18 cellular contexts compared by ENCODE assay signal in genomic region chr16:29686740-29687327, GRCh38. TPM values are rescaled to one million over a fixed set of nuclear protein-coding genes. Genes with fewer than 3 reads are reported as not detected.
A peak's percentile ranks its signal among the peaks of the same experiment; 100 is the strongest.
DNase-seq lines count a peak whose midpoint lies in the region; ATAC-seq lines count a peak whose summit lies in the region.
"Had no signal": no experiment of that assay in that cellular context is flagged by ENCODE, and none has a peak within 500 bp of the region (broad histone marks: within the 10 kb centered on the region; RNA-seq: fewer than 3 reads in every experiment).

No MANE protein-coding gene starts in this region.

- POLR2A ChIA-PET in activated CD4-positive, alpha-beta T cell treated with anti-CD3 and anti-CD28 coated beads, Interleukin-2, amount 10 ng/mL, durations not matched to agents 7 days and 5 days (lab: Charles Lee), result interaction anchor here (0.7 kb wide), 1 partner anchor 118 kb away, joined by 3 read pairs; no protein-coding TSS in a partner anchor
- POLR2A ChIA-PET in CD8-positive, alpha-beta memory T cell (lab: Charles Lee), result no interaction called here

- H3K4me1 Mint-ChIP-seq in activated CD4-positive, alpha-beta T cell treated with anti-CD3 and anti-CD28 coated beads, Interleukin-2, amount 10 ng/mL, durations not matched to agents 7 days and 5 days, result peaks cover 23% of the 10 kb centered on the region
- H3K4me1 Mint-ChIP-seq in activated naive CD8-positive, alpha-beta T cell treated with anti-CD3 and anti-CD28 coated beads for 36 hours, result peaks cover 19% of the 10 kb centered on the region
- peaks cover 4 to 10% (median 8%) of the 10 kb centered on the region in 3 donors for H3K4me1 Mint-ChIP-seq in CD8-positive, alpha-beta memory T cell

- H3K27me3 Mint-ChIP-seq in activated CD4-positive, alpha-beta T cell treated with anti-CD3 and anti-CD28 coated beads, Interleukin-2, amount 10 ng/mL, durations not matched to agents 7 days and 5 days, result no peaks in the 10 kb centered on the region
- no peaks in the 10 kb centered on the region for H3K27me3 Mint-ChIP-seq in activated naive CD8-positive, alpha-beta T cell treated with anti-CD3 and anti-CD28 coated beads for 36 hours
- H3K27me3 Mint-ChIP-seq in CD8-positive, alpha-beta memory T cell, result peaks cover 0 to 3% of the 10 kb centered on the region in 2 donors

- ATAC-seq in HG03342 (IDR thresholded peaks at IDR 0.05; ENCODE audit: unreplicated experiment), result no peak
- ATAC-seq: A549 had no signal

- no peaks in the 10 kb centered on the region for H3K36me3 Mint-ChIP-seq in activated CD4-positive, alpha-beta T cell treated with anti-CD3 and anti-CD28 coated beads, Interleukin-2, amount 10 ng/mL, durations not matched to agents 7 days and 5 days (ENCODE audit: low read depth)
- H3K36me3 Mint-ChIP-seq in activated naive CD8-positive, alpha-beta T cell treated with anti-CD3 and anti-CD28 coated beads for 36 hours, result no peaks in the 10 kb centered on the region
- H3K36me3 Mint-ChIP-seq in CD8-positive, alpha-beta memory T cell, result no peaks in the 10 kb centered on the region

- no peaks in the 10 kb centered on the region for H3K9me3 Mint-ChIP-seq in activated CD4-positive, alpha-beta T cell treated with anti-CD3 and anti-CD28 coated beads, Interleukin-2, amount 10 ng/mL, durations not matched to agents 7 days and 5 days
- no peaks in the 10 kb centered on the region for H3K9me3 Mint-ChIP-seq in activated naive CD8-positive, alpha-beta T cell treated with anti-CD3 and anti-CD28 coated beads for 36 hours
- no peaks in the 10 kb centered on the region for H3K9me3 Mint-ChIP-seq in CD8-positive, alpha-beta memory T cell

- peak overlapping the region; percentile 47 for H3K27ac Mint-ChIP-seq in activated CD4-positive, alpha-beta T cell treated with anti-CD3 and anti-CD28 coated beads, Interleukin-2, amount 10 ng/mL, durations not matched to agents 7 days and 5 days
- no peak overlapping the region for H3K27ac Mint-ChIP-seq in activated naive CD8-positive, alpha-beta T cell treated with anti-CD3 and anti-CD28 coated beads for 36 hours
- no peak overlapping the region for H3K27ac Mint-ChIP-seq in CD8-positive, alpha-beta memory T cell

- no peaks in the 10 kb centered on the region for H3K27me3 ChIP-seq in CD8-positive, alpha-beta memory T cell (ENCODE audit: insufficient read depth, low read length, poor library complexity, severe bottlenecking)

- no peak overlapping the region for H3K4me3 ChIP-seq in CD8-positive, alpha-beta memory T cell (ENCODE audit: low read length)
- H3K4me3 ChIP-seq: A549 had no signal

- DNase-seq in activated CD4-positive, alpha-beta T cell treated with anti-CD3 and anti-CD28 coated beads, Interleukin-2, amount 10 ng/mL, durations not matched to agents 7 days and 5 days, result no peak
- no peak for DNase-seq in activated CD4-positive, alpha-beta T cell treated with anti-CD3 and anti-CD28 coated beads, Interleukin-2, amount 50 U/mL, for 1 hour
- DNase-seq in MV-4-11 (lab: John Stamatoyannopoulos, UW) (peak; percentile 55), putamen (ENCODE audit: low spot score) (peak; percentile 58), NCI-H82 treated with DMSO at 0.1 percent for 48 hours (lab: John Stamatoyannopoulos, UW; ENCODE audit: unreplicated experiment) (no peak)
- DNase-seq in activated naive CD8-positive, alpha-beta T cell treated with anti-CD3 and anti-CD28 coated beads for 36 hours, result no peak
- DNase-seq in CD8-positive, alpha-beta memory T cell, result no peak
- DNase-seq: activated T-cell treated with anti-CD3 and anti-CD28 coated beads for 4 hours, Calu3, mammary epithelial cell, NCI-H774, SIG-M5, small intestine, WERI-Rb-1 had no signal

- peaks cover 12% of the 10 kb centered on the region for H3K4me1 ChIP-seq in CD8-positive, alpha-beta memory T cell (ENCODE audit: insufficient read depth, low read length)

- H3K27ac ChIP-seq in CD8-positive, alpha-beta memory T cell (ENCODE audit: low read depth, low read length), result no peak overlapping the region
- H3K27ac ChIP-seq: A549, WERI-Rb-1 had no signal

- H3K36me3 ChIP-seq in CD8-positive, alpha-beta memory T cell (ENCODE audit: insufficient read depth, low read length), result no peaks in the 10 kb centered on the region

- no peak overlapping the region for H3K4me3 Mint-ChIP-seq in activated CD4-positive, alpha-beta T cell treated with anti-CD3 and anti-CD28 coated beads, Interleukin-2, amount 10 ng/mL, durations not matched to agents 7 days and 5 days
- peak overlapping the region; percentile 16 for H3K4me3 Mint-ChIP-seq in activated naive CD8-positive, alpha-beta T cell treated with anti-CD3 and anti-CD28 coated beads for 36 hours
- peak overlapping the region in 1 of 7 donors; percentile 39 for H3K4me3 Mint-ChIP-seq in CD8-positive, alpha-beta memory T cell

- CTCF ChIA-PET in activated CD4-positive, alpha-beta T cell treated with anti-CD3 and anti-CD28 coated beads, Interleukin-2, amount 10 ng/mL, durations not matched to agents 7 days and 5 days (lab: Charles Lee), result interaction anchor here (0.7 to 2.1 kb wide), 6 partner anchors 12 to 346 kb away, joined by 3 to 4 read pairs (median 4); no protein-coding TSS in a partner anchor
- CTCF ChIA-PET in CD8-positive, alpha-beta memory T cell (lab: Charles Lee), result interaction anchor here (2.2 kb wide), 1 partner anchor 162 kb away, joined by 8 read pairs; no protein-coding TSS in a partner anchor

- H3K9me3 ChIP-seq in CD8-positive, alpha-beta memory T cell (ENCODE audit: low read length), result no peaks in the 10 kb centered on the region
- H3K9me3 ChIP-seq: A549 had no signal

RNA-seq across cellular contexts. Expression of gene QPRT, which starts 7.9 kb away (rescaled TPM):
- 1 to 10 TPM; 3.9 to 4.8 TPM for total RNA-seq in activated CD4-positive, alpha-beta T cell treated with anti-CD3 and anti-CD28 coated beads, Interleukin-2, amount 10 ng/mL, durations not matched to agents 7 days and 5 days
- total RNA-seq in activated naive CD8-positive, alpha-beta T cell treated with anti-CD3 and anti-CD28 coated beads for 36 hours, result 1 to 10 TPM; 5.4 to 5.5 TPM
- total RNA-seq in CD8-positive, alpha-beta memory T cell, result 1 to 10 TPM; 3.0 to 3.5 TPM
- 0.74 TPM for polyA plus RNA-seq in CD8-positive, alpha-beta memory T cell

RNA-seq across cellular contexts. Expression of gene SPN, which starts 23.8 kb away (rescaled TPM):
- total RNA-seq in activated CD4-positive, alpha-beta T cell treated with anti-CD3 and anti-CD28 coated beads, Interleukin-2, amount 10 ng/mL, durations not matched to agents 7 days and 5 days, result 100 to 1,000 TPM; 351 to 357 TPM
- 100 to 1,000 TPM; 122 TPM for total RNA-seq in activated naive CD8-positive, alpha-beta T cell treated with anti-CD3 and anti-CD28 coated beads for 36 hours
- 100 to 1,000 TPM; 136 to 144 TPM for total RNA-seq in CD8-positive, alpha-beta memory T cell
- 255 TPM for polyA plus RNA-seq in CD8-positive, alpha-beta memory T cell
- total RNA-seq: Calu3, dermis microvascular lymphatic vessel endothelial cell, mammary epithelial cell had no signal
- polyA plus RNA-seq: mammary epithelial cell had no signal

RNA-seq across cellular contexts. Expression of gene C16orf54, which starts 59.0 kb away (rescaled TPM):
- total RNA-seq in activated CD4-positive, alpha-beta T cell treated with anti-CD3 and anti-CD28 coated beads, Interleukin-2, amount 10 ng/mL, durations not matched to agents 7 days and 5 days, result 10 to 100 TPM; 88.3 to 92.3 TPM
- total RNA-seq in activated naive CD8-positive, alpha-beta T cell treated with anti-CD3 and anti-CD28 coated beads for 36 hours, result 10 to 100 TPM; 17.3 to 19.1 TPM
- total RNA-seq in CD8-positive, alpha-beta memory T cell, result 10 to 100 TPM; 32.3 to 33.3 TPM
- 45.0 TPM for polyA plus RNA-seq in CD8-positive, alpha-beta memory T cell
- total RNA-seq: Calu3, dermis microvascular lymphatic vessel endothelial cell, mammary epithelial cell, temporal lobe had no signal
- polyA plus RNA-seq: A549, mammary epithelial cell had no signal

Comparison
In these comparisons a context has a peak if more than half of its experiments do, and no peak if none do; other contexts are left out.
1. DNase-seq: peak in MV-4-11 (single experiment) and putamen (single experiment); none in activated CD4-positive, alpha-beta T cell treated with anti-CD3 and anti-CD28 coated beads, Interleukin-2, amount 10 ng/mL, durations not matched to agents 7 days and 5 days (single experiment), activated CD4-positive, alpha-beta T cell treated with anti-CD3 and anti-CD28 coated beads, Interleukin-2, amount 50 U/mL, for 1 hour (single experiment), activated naive CD8-positive, alpha-beta T cell treated with anti-CD3 and anti-CD28 coated beads for 36 hours (single experiment), NCI-H82 treated with DMSO at 0.1 percent for 48 hours (single experiment) and CD8-positive, alpha-beta memory T cell (0 of 5).